Comparison of ENCODE assay signal across 8 cellular contexts in the genomic region with DNA sequence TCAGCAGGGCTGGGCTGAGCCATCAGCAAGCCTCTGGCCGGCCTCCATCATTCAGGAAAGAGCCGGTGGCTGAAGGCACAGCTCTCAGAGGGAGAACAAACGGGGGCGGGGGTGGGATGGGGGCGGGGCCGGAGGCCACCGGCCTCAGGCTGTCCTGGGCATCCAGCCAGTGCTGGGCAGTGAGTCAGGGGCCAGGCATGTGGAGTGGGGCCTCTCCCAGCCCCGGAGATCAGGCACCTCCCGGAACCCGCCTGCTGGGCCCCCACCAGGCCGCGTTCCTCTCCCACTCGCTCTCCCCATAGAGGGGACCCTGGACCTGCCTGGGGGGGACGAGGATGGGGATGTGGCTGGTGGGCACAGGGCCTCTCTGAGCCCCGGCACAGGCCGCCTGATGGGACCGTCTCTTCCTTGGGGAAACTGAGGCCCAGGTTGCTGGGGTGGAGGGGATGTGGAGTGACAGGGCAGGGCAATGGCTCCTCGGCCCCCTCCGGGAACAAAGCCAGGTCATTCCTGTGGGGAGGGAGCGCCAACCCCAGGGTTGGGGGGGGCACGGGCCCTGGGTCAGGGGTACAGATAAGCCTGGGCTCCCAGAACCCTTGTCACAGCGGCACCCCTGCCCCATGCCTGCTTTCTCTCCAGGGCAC. TPM values are rescaled to one million over a fixed set of nuclear protein-coding genes. Genes with fewer than 3 reads are reported as not detected.
DNase-seq lines count a peak whose midpoint lies in the region; ATAC-seq and TF ChIP-seq lines count a peak whose summit lies in the region.

No MANE protein-coding gene starts in this region.

- peak overlapping the region; percentile 40 for H3K4me3 ChIP-seq in WI38 (ENCODE audit: low read depth, low read length)

- DNase-seq in HK-2 (ENCODE audit: unreplicated experiment) (peak; percentile 98), cardiac septum (ENCODE audit: low spot score) (peak; percentile 94), posterior vena cava (ENCODE audit: low spot score) (peak; percentile 96), D341Med (ENCODE audit: low spot score) (no peak)
- DNase-seq in activated naive CD4-positive, alpha-beta T cell treated with Interleukin-2 at 50 U/mL for 16 hours = no peak

- ATAC-seq in GM19324 (IDR thresholded peaks at IDR 0.05; ENCODE audit: low FRiP score, unreplicated experiment) = no peak
- no peak for ATAC-seq in GM21528 (IDR thresholded peaks at IDR 0.05; ENCODE audit: low FRiP score, unreplicated experiment)

- intact Hi-C loops in cardiac septum (cut with DNase I) (loop anchor here (2.0 to 5.0 kb wide), 2 partner anchors 16 to 50 kb away; no protein-coding TSS in a partner anchor), posterior vena cava (cut with DNase I) (no loop called here)

- no peak for TF ChIP-seq CTCF in WI38 (IDR thresholded peaks at IDR 0.05; ENCODE audit: low read depth, low read length)

RNA-seq across cellular contexts. Expression of a gene that starts 12.9 kb away (rescaled TPM):
- total RNA-seq in cardiac septum = 3.8 TPM
- total RNA-seq in posterior vena cava = 1 to 10 TPM in 1 of 2 donors, under 1 TPM in 1; 0.81 to 2.2 TPM

RNA-seq across cellular contexts. Expression of a gene that starts 53.4 kb away (rescaled TPM):
- total RNA-seq in cardiac septum (22.1 TPM), posterior vena cava (10 to 100 TPM; 51.0 to 66.4 TPM)

RNA-seq across cellular contexts. Expression of a gene that starts 54.7 kb away (rescaled TPM):
- 499 TPM for total RNA-seq in cardiac septum
- total RNA-seq in posterior vena cava = 100 to 1,000 TPM; 355 to 482 TPM

Comparison
In these comparisons a context has a peak if more than half of its experiments do, and no peak if none do; other contexts are left out.
1. DNase-seq: peak in HK-2 (single experiment), cardiac septum (single experiment) and posterior vena cava (single experiment); none in D341Med (single experiment) and activated naive CD4-positive, alpha-beta T cell treated with Interleukin-2 at 50 U/mL for 16 hours (single experiment).